8 cellular contexts compared by ENCODE assay signal in the genomic region with DNA sequence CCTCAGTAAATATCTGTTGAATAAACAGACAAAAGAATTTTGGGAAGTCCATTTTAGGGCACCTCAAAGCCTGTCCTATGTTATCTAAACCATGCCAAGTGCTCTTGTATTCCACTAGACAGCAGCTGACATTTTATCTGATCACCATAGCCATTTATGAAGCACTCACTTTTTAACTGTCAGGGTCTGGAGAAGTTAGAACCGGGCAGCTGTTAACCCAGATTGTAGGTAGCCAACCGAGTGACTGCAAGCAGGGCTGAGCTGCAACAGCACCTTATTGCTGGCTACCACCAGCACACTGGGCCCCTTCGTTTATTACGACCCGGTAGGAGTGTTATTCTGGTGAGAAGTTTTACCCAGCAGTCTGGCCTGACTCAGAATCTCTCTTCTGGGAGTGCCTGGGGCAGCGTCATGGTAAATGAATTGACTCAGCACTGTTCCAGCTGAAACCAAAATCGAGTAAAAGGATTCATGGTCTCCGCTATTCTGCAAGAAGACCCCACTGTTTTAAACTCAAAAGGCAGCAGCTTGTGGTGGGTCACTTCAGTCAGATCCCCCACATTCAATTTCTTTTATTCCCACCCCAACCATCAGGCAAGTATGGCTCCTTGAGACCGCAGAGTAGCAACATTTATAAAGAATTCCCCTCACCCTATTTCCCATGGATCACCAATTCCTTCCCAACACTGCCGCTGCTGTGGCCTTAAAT. TPM values are rescaled to one million over a fixed set of nuclear protein-coding genes. Genes with fewer than 3 reads are reported as not detected.
DNase-seq lines count a peak whose midpoint lies in the region; ATAC-seq, FAIRE-seq and TF ChIP-seq lines count a peak whose summit lies in the region.

No MANE protein-coding gene starts in this region.

- DNase-seq in NCI-H226 = peak; percentile 42
- peak; percentile 61 for DNase-seq in astrocyte (ENCODE audit: low read depth)
- DNase-seq in memory B cell (ENCODE audit: low spot score in 2 of 2) = no peak
- DNase-seq in H7 = no peak
- DNase-seq in SJCRH30 = no peak

- H3K9me3 Mint-ChIP-seq in astrocyte (ENCODE audit: unreplicated experiment) = no peaks in the 10 kb centered on the region
- no peaks in the 10 kb centered on the region for H3K9me3 Mint-ChIP-seq in memory B cell

- H3K4me3 ChIP-seq in BLaER1 (peak overlapping the region; percentile 94), astrocyte (ENCODE audit: insufficient read depth, low read depth, low read length) (peak overlapping the region; percentile 84), stomach smooth muscle (ENCODE audit: low read length in 2 of 2) (peak overlapping the region; percentile 89 to 92), H7 (ENCODE audit: insufficient read depth, low read depth, low read length) (no peak overlapping the region; the same call in 1 of the 2 replicates), SJCRH30 (no peak overlapping the region; the same call in 1 of the 2 replicates)

- peaks cover 8% of the 10 kb centered on the region for H3K36me3 Mint-ChIP-seq in astrocyte (ENCODE audit: low read depth, unreplicated experiment)
- H3K36me3 Mint-ChIP-seq in memory B cell = peaks cover 6% of the 10 kb centered on the region

- H3K9me3 ChIP-seq in BLaER1 (no peaks in the 10 kb centered on the region), astrocyte (ENCODE audit: insufficient read depth, low read depth, low read length) (no peaks in the 10 kb centered on the region), stomach smooth muscle (ENCODE audit: control insufficient read depth in 2 of 2, low read length in 2 of 2) (no peaks in the 10 kb centered on the region), SJCRH30 (replicated peaks) (no peaks in the 10 kb centered on the region)

- H3K27ac Mint-ChIP-seq in astrocyte (ENCODE audit: unreplicated experiment) (peak overlapping the region; percentile 94), memory B cell (peak overlapping the region; percentile 87)

- FAIRE-seq in astrocyte (lab: Jason Lieb, UNC) = no peak

- H3K27ac ChIP-seq in BLaER1 (peak overlapping the region; percentile 98), astrocyte (ENCODE audit: low read depth, low read length) (peak overlapping the region; percentile 94), stomach smooth muscle (ENCODE audit: low read length) (peak overlapping the region; percentile 96), SJCRH30 (no peak overlapping the region)

- H3K4me1 Mint-ChIP-seq in astrocyte (ENCODE audit: low read depth, unreplicated experiment) (peaks cover 61% of the 10 kb centered on the region), memory B cell (peaks cover 64% of the 10 kb centered on the region)

- no peak for TF ChIP-seq CTCF in astrocyte (IDR thresholded peaks at IDR 0.05; ENCODE audit: insufficient read depth, low read depth, low read length)

- H3K4me3 Mint-ChIP-seq in astrocyte (ENCODE audit: unreplicated experiment) = peak overlapping the region; percentile 99
- H3K4me3 Mint-ChIP-seq in memory B cell = peak overlapping the region; percentile 98

- H3K79me2 ChIP-seq in astrocyte (ENCODE audit: insufficient read depth, low read length) = peaks cover 74% of the 10 kb centered on the region

- H3K9ac ChIP-seq in BLaER1 = peak overlapping the region; percentile 96; the same call in 1 of the 2 replicates
- peak overlapping the region; percentile 98 for H3K9ac ChIP-seq in astrocyte (ENCODE audit: low read length)
- H3K9ac ChIP-seq in stomach smooth muscle (ENCODE audit: low read length in 2 of 2) = peak overlapping the region; percentile 95 to 96

- ATAC-seq in memory B cell (ENCODE audit: low read depth) (no peak), HG02970 (IDR thresholded peaks at IDR 0.05; ENCODE audit: low FRiP score, unreplicated experiment) (no peak)

- H3K4me1 ChIP-seq in BLaER1 = peaks cover 78% of the 10 kb centered on the region
- peaks cover 64% of the 10 kb centered on the region for H3K4me1 ChIP-seq in astrocyte (ENCODE audit: insufficient read depth, low read length)
- peaks cover 76% of the 10 kb centered on the region for H3K4me1 ChIP-seq in stomach smooth muscle (ENCODE audit: control insufficient read depth, insufficient read depth, low read length)
- peaks cover 28% of the 10 kb centered on the region for H3K4me1 ChIP-seq in SJCRH30

- H3K4me2 ChIP-seq in BLaER1 = peak overlapping the region; percentile 97
- peak overlapping the region; percentile 98 for H3K4me2 ChIP-seq in astrocyte (ENCODE audit: low read length)

- no peak overlapping the region for H2AFZ ChIP-seq in astrocyte (ENCODE audit: low read depth, low read length)

- no peaks in the 10 kb centered on the region for H3K27me3 ChIP-seq in BLaER1
- no peaks in the 10 kb centered on the region for H3K27me3 ChIP-seq in astrocyte (ENCODE audit: insufficient read depth, low read length)
- no peaks in the 10 kb centered on the region for H3K27me3 ChIP-seq in stomach smooth muscle (ENCODE audit: control insufficient read depth in 1 of 2, insufficient read depth in 2 of 2, low read length in 2 of 2)
- no peaks in the 10 kb centered on the region for H3K27me3 ChIP-seq in H7 (ENCODE audit: control insufficient read depth, insufficient read depth, low read length)
- no peaks in the 10 kb centered on the region for H3K27me3 ChIP-seq in SJCRH30

- peaks cover 19% of the 10 kb centered on the region for H3K36me3 ChIP-seq in BLaER1
- no peaks in the 10 kb centered on the region for H3K36me3 ChIP-seq in astrocyte (ENCODE audit: insufficient read depth, low read length)
- no peaks in the 10 kb centered on the region for H3K36me3 ChIP-seq in stomach smooth muscle (ENCODE audit: control insufficient read depth in 2 of 2, insufficient read depth in 2 of 2, low read length in 2 of 2)
- no peaks in the 10 kb centered on the region; the same call in 1 of the 2 replicates for H3K36me3 ChIP-seq in H7 (replicated peaks; ENCODE audit: control insufficient read depth, insufficient read depth, low read length)
- peaks cover 19% of the 10 kb centered on the region; the same call in 1 of the 2 replicates for H3K36me3 ChIP-seq in SJCRH30

- H3K27me3 Mint-ChIP-seq in astrocyte (ENCODE audit: low read depth, unreplicated experiment) = no peaks in the 10 kb centered on the region
- H3K27me3 Mint-ChIP-seq in memory B cell = no peaks in the 10 kb centered on the region

- H4K20me1 ChIP-seq in BLaER1 (peaks cover 64% of the 10 kb centered on the region), astrocyte (ENCODE audit: insufficient read depth, low read length) (peaks cover 61% of the 10 kb centered on the region)

RNA-seq across cellular contexts. Expression of a gene that starts 1.7 kb away (rescaled TPM):
- total RNA-seq in astrocyte = 136 and 139 TPM in 2 replicates
- total RNA-seq in H7 (2014; rRNA removed; shearing (Covaris generic)) = 65.1 and 72.9 TPM in 2 replicates
- 216 and 249 TPM in 2 replicates for total RNA-seq in SJCRH30 (2014; rRNA removed; shearing (Covaris generic))

RNA-seq across cellular contexts. Expression of a gene that starts 42.2 kb away (rescaled TPM):
- total RNA-seq in astrocyte = 41.6 and 44.1 TPM in 2 replicates
- 45.3 and 47.7 TPM in 2 replicates for total RNA-seq in H7 (2014; rRNA removed; shearing (Covaris generic))
- total RNA-seq in SJCRH30 (2014; rRNA removed; shearing (Covaris generic)) = 67.7 TPM in 2 replicates

Comparison
In these comparisons a context has a peak if more than half of its experiments do, and no peak if none do; other contexts are left out.
1. H3K4me3 ChIP-seq: peak in BLaER1 (single experiment), astrocyte (single experiment) and stomach smooth muscle (2 of 2); none in H7 (single experiment) and SJCRH30 (single experiment).
2. DNase-seq: peak in NCI-H226 (single experiment) and astrocyte (single experiment); none in memory B cell (0 of 2), H7 (single experiment) and SJCRH30 (0 of 2).
3. Peak in every context shown above with its lines, with median percentiles within 50 percentile points of each other: H3K9ac ChIP-seq.